ENCODE assay signal across 16 cellular contexts in genomic region chr16:27853651-27854050, GRCh38.
A peak's percentile ranks its signal among the peaks of the same experiment; 100 is the strongest.
DNase-seq lines count a peak whose midpoint lies in the region; ATAC-seq and TF ChIP-seq lines count a peak whose summit lies in the region.
"Had no signal": no experiment of that assay in that cellular context is flagged by ENCODE, and none has a peak within 500 bp of the region (broad histone marks: within the 10 kb centered on the region; RNA-seq: fewer than 3 reads in every experiment).

No MANE protein-coding gene starts in this region.

- H3K4me1 Mint-ChIP-seq in activated CD8-positive, alpha-beta memory T cell treated with anti-CD3 and anti-CD28 coated beads, Interleukin-2, amount 10 ng/mL, durations not matched to agents 7 days and 5 days = no peaks in the 10 kb centered on the region
- peaks cover 5% of the 10 kb centered on the region for H3K4me1 Mint-ChIP-seq in chondrocyte (ENCODE audit: low read depth)
- H3K4me1 Mint-ChIP-seq: B cell had no signal

- H3K36me3 ChIP-seq in Karpas-422 (ENCODE audit: insufficient read depth, low read length) = no peaks in the 10 kb centered on the region
- no peaks in the 10 kb centered on the region for H3K36me3 ChIP-seq in thoracic aorta
- H3K36me3 ChIP-seq in neuronal stem cell (replicated peaks in 1 of 2; ENCODE audit: control insufficient read depth in 2 of 2, insufficient read depth in 2 of 2, low read length in 2 of 2) = no peaks in the 10 kb centered on the region

- no peak overlapping the region for H2BK5ac ChIP-seq in neuronal stem cell (ENCODE audit: low read length)

- no CpG with 5 or more reads among the region's 3 CpGs for WGBS in neuronal stem cell (ENCODE audit: extremely low coverage in 2 of 2, insufficient read length in 2 of 2, insufficient replicate concordance in 1 of 2), 2 donors

- no peak overlapping the region for H2BK12ac ChIP-seq in neuronal stem cell (ENCODE audit: low read length)

- H4K91ac ChIP-seq in neuronal stem cell (ENCODE audit: low read depth, low read length, poor library complexity) = no peak overlapping the region

- H3K4me3 Mint-ChIP-seq in activated CD8-positive, alpha-beta memory T cell treated with anti-CD3 and anti-CD28 coated beads, Interleukin-2, amount 10 ng/mL, durations not matched to agents 7 days and 5 days = no peak overlapping the region
- H3K4me3 Mint-ChIP-seq in chondrocyte (ENCODE audit: unreplicated experiment) = no peak overlapping the region
- H3K4me3 Mint-ChIP-seq: B cell had no signal

- H2BK120ac ChIP-seq in neuronal stem cell (ENCODE audit: low read depth, low read length) = no peak overlapping the region

- no peak overlapping the region for H2BK15ac ChIP-seq in neuronal stem cell (ENCODE audit: low read length)

- H3K27ac Mint-ChIP-seq in activated CD8-positive, alpha-beta memory T cell treated with anti-CD3 and anti-CD28 coated beads, Interleukin-2, amount 10 ng/mL, durations not matched to agents 7 days and 5 days = no peak overlapping the region
- no peak overlapping the region for H3K27ac Mint-ChIP-seq in chondrocyte (ENCODE audit: unreplicated experiment)
- H3K27ac Mint-ChIP-seq: B cell had no signal

- no peaks in the 10 kb centered on the region for H3K36me3 Mint-ChIP-seq in activated CD8-positive, alpha-beta memory T cell treated with anti-CD3 and anti-CD28 coated beads, Interleukin-2, amount 10 ng/mL, durations not matched to agents 7 days and 5 days
- H3K36me3 Mint-ChIP-seq in chondrocyte (ENCODE audit: low read depth) = peaks cover 2% of the 10 kb centered on the region

- H4K20me1 ChIP-seq in Karpas-422 (ENCODE audit: insufficient read depth, low read depth, low read length) = no peaks in the 10 kb centered on the region

- no peak overlapping the region for H2AFZ ChIP-seq in Karpas-422 (ENCODE audit: low read length)
- H2AFZ ChIP-seq in neuronal stem cell (ENCODE audit: low read length) = no peak overlapping the region

- H3K27ac ChIP-seq in Karpas-422 (ENCODE audit: low read length) (no peak overlapping the region), thoracic aorta (peak overlapping the region; percentile 21 to 27), neuronal stem cell (replicated peaks; ENCODE audit: low read length) (no peak overlapping the region)
- H3K27ac ChIP-seq: 22Rv1 had no signal

- no peak overlapping the region for H3K4ac ChIP-seq in neuronal stem cell (ENCODE audit: low read length)

- no peaks in the 10 kb centered on the region for H3K9me2 ChIP-seq in Karpas-422 (replicated peaks; ENCODE audit: insufficient read depth, low read length)
- H3K9me2 ChIP-seq: SK-N-SH had no signal

- no peak for ATAC-seq in activated CD8-positive, alpha-beta memory T cell treated with anti-CD3 and anti-CD28 coated beads, Interleukin-2, amount 10 ng/mL, durations not matched to agents 7 days and 5 days
- ATAC-seq in thoracic aorta (ENCODE audit: insufficient number of reproducible peaks, low FRiP score, low read depth) = no peak

- no peaks in the 10 kb centered on the region for H3K79me2 ChIP-seq in Karpas-422 (ENCODE audit: low read length)

- no peak overlapping the region for H4K8ac ChIP-seq in neuronal stem cell (ENCODE audit: low read depth, low read length)

- CTCF ChIA-PET in activated CD8-positive, alpha-beta memory T cell treated with anti-CD3 and anti-CD28 coated beads, Interleukin-2, amount 10 ng/mL, durations not matched to agents 7 days and 5 days (lab: Charles Lee) = no interaction called here

- H3K9me3 Mint-ChIP-seq in activated CD8-positive, alpha-beta memory T cell treated with anti-CD3 and anti-CD28 coated beads, Interleukin-2, amount 10 ng/mL, durations not matched to agents 7 days and 5 days (ENCODE audit: low read depth) = no peaks in the 10 kb centered on the region
- H3K9me3 Mint-ChIP-seq in chondrocyte (ENCODE audit: low read depth) = no peaks in the 10 kb centered on the region

- H3K4me3 ChIP-seq in Karpas-422 (ENCODE audit: low read length) = no peak overlapping the region
- peak overlapping the region; percentile 18 for H3K4me3 ChIP-seq in thoracic aorta
- H3K4me3 ChIP-seq in neuronal stem cell (ENCODE audit: low read length in 2 of 2) = no peak overlapping the region

- H3K9ac ChIP-seq in Karpas-422 (ENCODE audit: low read length) = no peak overlapping the region; the same call in 1 of the 2 replicates
- no peak overlapping the region for H3K9ac ChIP-seq in neuronal stem cell (ENCODE audit: low read depth, low read length, poor library complexity)
- H3K9ac ChIP-seq: SK-N-SH had no signal

- H3K14ac ChIP-seq in neuronal stem cell (ENCODE audit: low read length) = no peak overlapping the region

- DNase-seq in activated CD8-positive, alpha-beta memory T cell treated with anti-CD3 and anti-CD28 coated beads for 24 hours = peak; percentile 37
- DNase-seq in activated CD8-positive, alpha-beta memory T cell treated with anti-CD3 and anti-CD28 coated beads, Interleukin-2, amount 10 ng/mL, durations not matched to agents 7 days and 5 days = no peak
- DNase-seq in Karpas-422 (no peak), chondrocyte (ENCODE audit: low spot score) (peak; percentile 50), thoracic aorta (ENCODE audit: low spot score) (no peak), neuronal stem cell (ENCODE audit: low spot score) (no peak), NCI-H1092 (lab: John Stamatoyannopoulos, UW) (no peak)
- no peak for DNase-seq in activated CD4-positive, CD25-positive, alpha-beta regulatory T cell (lab: John Stamatoyannopoulos, UW)
- DNase-seq: Calu3, DMS79 treated with DMSO at 0.1 percent for 48 hours, GF-D8, NCI-H2029 treated with DMSO at 0.1 percent for 48 hours, NCI-H2227 treated with DMSO at 0.1 percent for 48 hours, SK-N-SH had no signal

- no peak for TF ChIP-seq CTCF in chondrocyte (IDR thresholded peaks at IDR 0.05)
- TF ChIP-seq CTCF in thoracic aorta (IDR thresholded peaks at IDR 0.05) = no peak

- H3K79me1 ChIP-seq in neuronal stem cell (ENCODE audit: low read depth, low read length) = no peaks in the 10 kb centered on the region

- peaks cover 17% of the 10 kb centered on the region for H3K4me1 ChIP-seq in Karpas-422 (ENCODE audit: low read length)
- H3K4me1 ChIP-seq in thoracic aorta (ENCODE audit: control insufficient read depth in 1 of 2, low read depth in 2 of 2) = peaks cover 3 to 24% of the 10 kb centered on the region in 2 donors
- peaks cover 0 to 9% of the 10 kb centered on the region in 2 donors for H3K4me1 ChIP-seq in neuronal stem cell (ENCODE audit: control insufficient read depth in 2 of 2, insufficient read depth in 1 of 2, low read depth in 1 of 2, low read length in 2 of 2)

- peaks cover 25% of the 10 kb centered on the region for H3K27me3 Mint-ChIP-seq in activated CD8-positive, alpha-beta memory T cell treated with anti-CD3 and anti-CD28 coated beads, Interleukin-2, amount 10 ng/mL, durations not matched to agents 7 days and 5 days
- H3K27me3 Mint-ChIP-seq in chondrocyte (ENCODE audit: low read depth) = peaks cover 53% of the 10 kb centered on the region

- H3K18ac ChIP-seq in neuronal stem cell (ENCODE audit: low read length) = no peak overlapping the region

- H3K4me2 ChIP-seq in Karpas-422 (ENCODE audit: low read depth, low read length, poor library complexity, severe bottlenecking) (peak overlapping the region; percentile 63), neuronal stem cell (ENCODE audit: insufficient read depth, low read length, poor library complexity, severe bottlenecking) (no peak overlapping the region)
- H3K4me2 ChIP-seq: SK-N-SH had no signal

- H3K23ac ChIP-seq in neuronal stem cell (ENCODE audit: low read depth, low read length, poor library complexity) = no peak overlapping the region

- H3K27me3 ChIP-seq in Karpas-422 (ENCODE audit: low read length) = no peaks in the 10 kb centered on the region
- H3K27me3 ChIP-seq in thoracic aorta (replicated peaks; ENCODE audit: insufficient read depth) = no peaks in the 10 kb centered on the region
- peaks cover 0 to 17% (median 0%) of the 10 kb centered on the region in 3 experiments for H3K27me3 ChIP-seq in neuronal stem cell (ENCODE audit: control insufficient read depth in 3 of 3, insufficient read depth in 3 of 3, low read depth in 1 of 3, low read length in 3 of 3)

- H3K9me3 ChIP-seq in Karpas-422 (ENCODE audit: low read length) = no peaks in the 10 kb centered on the region
- no peaks in the 10 kb centered on the region for H3K9me3 ChIP-seq in thoracic aorta
- H3K9me3 ChIP-seq in neuronal stem cell (replicated peaks in 1 of 2; ENCODE audit: control insufficient read depth in 2 of 2, insufficient read depth in 1 of 2, low read depth in 1 of 2, low read length in 2 of 2) = no peaks in the 10 kb centered on the region
- H3K9me3 ChIP-seq: SK-N-SH had no signal

- H2AK5ac ChIP-seq in neuronal stem cell (ENCODE audit: low read depth, low read length) = no peak overlapping the region

Comparison
In these comparisons a context has a peak if more than half of its experiments do, and no peak if none do; other contexts are left out.
1. DNase-seq: peak in activated CD8-positive, alpha-beta memory T cell treated with anti-CD3 and anti-CD28 coated beads for 24 hours (single experiment) and chondrocyte (single experiment); none in activated CD8-positive, alpha-beta memory T cell treated with anti-CD3 and anti-CD28 coated beads, Interleukin-2, amount 10 ng/mL, durations not matched to agents 7 days and 5 days (single experiment), Karpas-422 (single experiment), thoracic aorta (single experiment), neuronal stem cell (single experiment), activated CD4-positive, CD25-positive, alpha-beta regulatory T cell (0 of 4) and NCI-H1092 (single experiment).
2. H3K27ac ChIP-seq: peak in thoracic aorta (2 of 2); none in Karpas-422 (single experiment) and neuronal stem cell (single experiment).